Comparison of ENCODE assay signal across 1 cellular context in the genomic region with DNA sequence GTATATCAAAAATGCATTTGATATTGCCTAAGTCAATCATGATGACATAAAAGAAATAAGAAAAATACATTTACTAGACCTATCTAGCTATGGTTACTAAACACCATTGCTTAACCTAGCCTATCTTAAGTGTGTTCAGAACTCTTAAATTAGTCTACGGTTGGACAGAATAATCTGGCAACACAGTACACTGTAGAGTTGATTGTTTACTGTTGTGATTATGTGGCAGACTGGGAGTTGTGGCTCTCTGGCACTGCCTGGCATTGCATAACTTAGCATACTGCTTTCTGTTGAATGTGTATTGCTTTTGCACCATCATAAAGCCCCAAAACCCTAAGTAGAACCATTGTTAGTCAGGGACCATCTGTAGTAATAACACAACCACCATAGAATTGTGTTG.
TF ChIP-seq lines count a peak whose summit lies in the region.

No MANE protein-coding gene starts in this region.

TF ChIP-seq in IMR-90, 13 proteins besides CTCF, POLR2A, EP300 and RAD21:
- TF ChIP-seq MXI1 (IDR thresholded peaks at IDR 0.05; ENCODE audit: borderline replicate concordance, low read depth, low read length) (no peak), NFE2L2 (IDR thresholded peaks at IDR 0.05; ENCODE audit: low read depth, low read length) (no peak), CEBPB (IDR thresholded peaks at IDR 0.05; ENCODE audit: low read depth, low read length) (no peak), RCOR1 (IDR thresholded peaks at IDR 0.05; ENCODE audit: insufficient replicate concordance, low read length) (no peak), BHLHE40 (IDR thresholded peaks at IDR 0.05; ENCODE audit: low read depth, low read length) (no peak), MAFK (IDR thresholded peaks at IDR 0.05; ENCODE audit: low read depth, low read length) (no peak), RFX5 (IDR thresholded peaks at IDR 0.05; ENCODE audit: low read depth, low read length) (no peak)
- TF ChIP-seq, protein P1, sequence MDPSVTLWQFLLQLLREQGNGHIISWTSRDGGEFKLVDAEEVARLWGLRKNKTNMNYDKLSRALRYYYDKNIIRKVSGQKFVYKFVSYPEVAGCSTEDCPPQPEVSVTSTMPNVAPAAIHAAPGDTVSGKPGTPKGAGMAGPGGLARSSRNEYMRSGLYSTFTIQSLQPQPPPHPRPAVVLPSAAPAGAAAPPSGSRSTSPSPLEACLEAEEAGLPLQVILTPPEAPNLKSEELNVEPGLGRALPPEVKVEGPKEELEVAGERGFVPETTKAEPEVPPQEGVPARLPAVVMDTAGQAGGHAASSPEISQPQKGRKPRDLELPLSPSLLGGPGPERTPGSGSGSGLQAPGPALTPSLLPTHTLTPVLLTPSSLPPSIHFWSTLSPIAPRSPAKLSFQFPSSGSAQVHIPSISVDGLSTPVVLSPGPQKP (IDR thresholded peaks at IDR 0.05; ENCODE audit: borderline replicate concordance, low read depth, low read length) = no peak
TF ChIP-seq in IMR-90: peak in this region for 0.
